In the genomic region with DNA sequence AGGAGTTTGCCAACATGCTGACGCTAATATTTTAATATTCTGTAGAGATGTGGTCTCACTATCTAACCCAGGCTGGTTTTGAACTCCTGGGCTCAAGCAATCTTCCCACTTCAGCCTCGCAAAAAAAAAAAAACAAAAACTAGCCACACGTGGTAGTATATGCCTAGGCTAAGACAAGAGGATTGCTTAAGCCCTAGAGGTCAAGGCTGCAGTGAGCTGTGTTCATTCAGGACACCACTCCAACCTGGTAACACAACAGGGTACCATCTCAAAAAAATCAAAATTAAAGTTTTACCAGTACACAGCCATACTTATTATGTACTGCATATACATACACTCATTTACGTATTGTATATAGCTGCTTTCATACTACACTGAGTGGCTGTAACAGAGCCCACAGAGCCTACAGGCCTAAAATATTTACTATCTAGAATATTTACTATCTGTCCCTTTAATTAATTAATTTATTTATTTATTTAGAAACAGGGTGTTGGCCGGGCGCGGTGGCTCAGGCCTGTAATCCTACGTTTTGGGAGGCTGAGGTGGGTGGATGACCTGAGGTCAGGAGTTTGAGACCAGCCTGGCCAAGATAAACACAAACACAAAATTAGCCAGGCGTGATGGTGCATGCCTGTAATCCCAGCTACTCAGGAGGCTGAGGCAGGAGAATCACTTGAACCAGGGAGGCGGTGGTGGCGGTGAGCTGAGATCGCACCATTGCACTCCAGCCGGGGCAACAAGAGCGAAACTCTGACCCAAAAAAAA, we compare ENCODE assay signal across 28 cellular contexts.
"Had no signal": no experiment of that assay in that cellular context is flagged by ENCODE, and none has a peak within 500 bp of the region (broad histone marks: within the 10 kb centered on the region; RNA-seq: fewer than 3 reads in every experiment).

No MANE protein-coding gene starts in this region.

- H3K9me3 Mint-ChIP-seq: activated CD8-positive, alpha-beta T cell treated with anti-CD3 and anti-CD28 coated beads for 36 hours; activated naive CD4-positive, alpha-beta T cell treated with anti-CD3 and anti-CD28 coated beads for 36 hours; activated T-cell treated with anti-CD3 and anti-CD28 coated beads, Interleukin-2, amount 50 U/mL, for 4 hours; activated T-helper 17 cell treated with anti-CD3 and anti-CD28 coated beads, Interleukin-2, amount 50 U/mL, for 72 hours had no signal

- H3K4me3 ChIP-seq: Peyer's patch, SJSA1 had no signal

- ATAC-seq: activated CD8-positive, alpha-beta T cell treated with anti-CD3 and anti-CD28 coated beads for 36 hours; activated T-cell treated with anti-CD3 and anti-CD28 coated beads, Interleukin-2, amount 50 U/mL, for 4 hours; activated T-helper 17 cell treated with anti-CD3 and anti-CD28 coated beads, Interleukin-2, amount 50 U/mL, for 72 hours; SK-N-SH treated with all-trans-retinoic acid at 6 μM for 48 hours; T-helper 17 cell had no signal

- H3K4me3 Mint-ChIP-seq: activated CD8-positive, alpha-beta T cell treated with anti-CD3 and anti-CD28 coated beads for 36 hours; activated naive CD4-positive, alpha-beta T cell treated with anti-CD3 and anti-CD28 coated beads for 36 hours; activated naive CD8-positive, alpha-beta T cell; activated T-cell treated with anti-CD3 and anti-CD28 coated beads, Interleukin-2, amount 50 U/mL, for 4 hours; activated T-helper 17 cell treated with anti-CD3 and anti-CD28 coated beads, Interleukin-2, amount 50 U/mL, for 72 hours; T-helper 17 cell had no signal

- H3K4me2 ChIP-seq: KMS-11 had no signal

- H3K27me3 Mint-ChIP-seq: activated CD8-positive, alpha-beta T cell treated with anti-CD3 and anti-CD28 coated beads for 36 hours; activated naive CD8-positive, alpha-beta T cell; activated T-helper 17 cell treated with anti-CD3 and anti-CD28 coated beads, Interleukin-2, amount 50 U/mL, for 72 hours; T-helper 17 cell had no signal

- DNase-seq: activated CD4-positive, CD25-positive, alpha-beta regulatory T cell; activated CD8-positive, alpha-beta memory T cell treated with anti-CD3 and anti-CD28 coated beads, Interleukin-2, amount 50 U/mL, for 4 hours; activated CD8-positive, alpha-beta T cell treated with anti-CD3 and anti-CD28 coated beads for 36 hours; activated gamma-delta T cell; activated naive CD4-positive, alpha-beta T cell treated with anti-CD3 and anti-CD28 coated beads for 36 hours; activated T-cell treated with anti-CD3 and anti-CD28 coated beads, Interleukin-2, amount 50 U/mL, for 4 hours; amygdala; brain microvascular endothelial cell; cerebellar nuclear complex; MM.1S; NCI-H1105; NCI-H1436 treated with DMSO at 0.1 percent for 48 hours; NCI-H187; NCI-H2081; NCI-H510A treated with DMSO at 0.1 percent for 48 hours; NCI-H69; NK-92 treated with Interleukin-12 subunit alpha and Interleukin-12 subunit beta, amount 100 ng/mL, for 24 hours; OCI-M1; Peyer's patch; SHP77; SW 1271; T-helper 17 cell; T-helper 9 cell had no signal

- H3K27ac ChIP-seq: brain microvascular endothelial cell, KMS-11, Peyer's patch, SJSA1 had no signal

- H3K9me3 ChIP-seq: Peyer's patch, SJSA1 had no signal

- H3K9ac ChIP-seq: KMS-11 had no signal

- H3K27me3 ChIP-seq: brain microvascular endothelial cell, Peyer's patch, SJSA1 had no signal

- H3K27ac Mint-ChIP-seq: activated CD8-positive, alpha-beta T cell treated with anti-CD3 and anti-CD28 coated beads for 36 hours; activated naive CD4-positive, alpha-beta T cell treated with anti-CD3 and anti-CD28 coated beads for 36 hours; activated naive CD8-positive, alpha-beta T cell; activated T-helper 17 cell treated with anti-CD3 and anti-CD28 coated beads, Interleukin-2, amount 50 U/mL, for 72 hours; T-helper 17 cell had no signal

- H3K4me1 ChIP-seq: Peyer's patch, SJSA1 had no signal
